Comparison of ENCODE assay signal across 1 cellular context in genomic region chr9:2849943-2850342, GRCh38.
TF ChIP-seq lines count a peak whose summit lies in the region.

No MANE protein-coding gene starts in this region.

TF ChIP-seq in GM23338, 12 proteins besides CTCF, POLR2A, EP300 and RAD21:
- no peak for TF ChIP-seq ZNF462 (CRISPR knock-in tag; IDR thresholded peaks at IDR 0.05)
- TF ChIP-seq ETS1 (IDR thresholded peaks at IDR 0.05): no peak
- TF ChIP-seq JUNB (IDR thresholded peaks at IDR 0.05; ENCODE audit: unreplicated experiment): no peak
- TF ChIP-seq STAT1 (IDR thresholded peaks at IDR 0.05; ENCODE audit: unreplicated experiment): no peak
- no peak for TF ChIP-seq NANOG (IDR thresholded peaks at IDR 0.05; ENCODE audit: borderline replicate concordance)
- no peak for TF ChIP-seq EZH2 (IDR thresholded peaks at IDR 0.05; ENCODE audit: low read depth, unreplicated experiment)
- no peak for TF ChIP-seq POLR2AphosphoS5 (IDR thresholded peaks at IDR 0.05; ENCODE audit: low read depth)
- no peak for TF ChIP-seq ZNF331 (CRISPR knock-in tag; IDR thresholded peaks at IDR 0.05; ENCODE audit: low read depth)
- no peak for TF ChIP-seq REST (IDR thresholded peaks at IDR 0.05; ENCODE audit: unreplicated experiment)
- TF ChIP-seq EZH2phosphoT487 (IDR thresholded peaks at IDR 0.05; ENCODE audit: unreplicated experiment): no peak
- TF ChIP-seq ZNF114 (CRISPR knock-in tag; IDR thresholded peaks at IDR 0.05): no peak
TF ChIP-seq in GM23338: peak in this region for 0.
